ENCODE assay signal across 28 cellular contexts in genomic region chr4:83132065-83132464, GRCh38.
"Had no signal": no experiment of that assay in that cellular context is flagged by ENCODE, and none has a peak within 500 bp of the region (broad histone marks: within the 10 kb centered on the region; RNA-seq: fewer than 3 reads in every experiment).

No MANE protein-coding gene starts in this region.

- H3K4me1 ChIP-seq: esophagus muscularis mucosa, gastroesophageal sphincter, neural progenitor cell, parathyroid adenoma, right atrium auricular region, sigmoid colon, stomach, thyroid gland had no signal

- H3K4me3 ChIP-seq: esophagus muscularis mucosa, gastroesophageal sphincter, heart left ventricle, hepatocyte, lung, mucosa of descending colon, neural progenitor cell, right atrium auricular region, sigmoid colon, stomach, thyroid gland had no signal

- H3K27me3 Mint-ChIP-seq: dendritic cell treated with granulocyte-macrophage colony-stimulating factor and Interleukin-4, amounts not matched to agents 40 ng/mL and 50 ng/mL, for 4 days; progenitor cell of endocrine pancreas; type B pancreatic cell had no signal

- H3K9me3 ChIP-seq: esophagus muscularis mucosa, gastroesophageal sphincter, mucosa of descending colon, sigmoid colon, thyroid gland had no signal

- H2AFZ ChIP-seq: hepatocyte, neural progenitor cell, parathyroid adenoma had no signal

- ATAC-seq: foreskin keratinocyte; gastroesophageal sphincter; heart left ventricle; left lobe of liver; mucosa of descending colon; naive thymus-derived CD4-positive, alpha-beta T cell had no signal

- H3K4me2 ChIP-seq: hepatocyte, neural progenitor cell had no signal

- H3K27ac Mint-ChIP-seq: dendritic cell treated with granulocyte-macrophage colony-stimulating factor and Interleukin-4, amounts not matched to agents 40 ng/mL and 50 ng/mL, for 4 days; mesothelial cell of epicardium; nephron; neural progenitor cell; progenitor cell of endocrine pancreas; type B pancreatic cell had no signal

- H3K79me2 ChIP-seq: hepatocyte, parathyroid adenoma had no signal

- H3K4me3 Mint-ChIP-seq: dendritic cell treated with granulocyte-macrophage colony-stimulating factor and Interleukin-4, amounts not matched to agents 40 ng/mL and 50 ng/mL, for 4 days; mesothelial cell of epicardium; naive thymus-derived CD4-positive, alpha-beta T cell; nephron; neural progenitor cell; type B pancreatic cell had no signal

- H3K36me3 ChIP-seq: esophagus muscularis mucosa, gastroesophageal sphincter, heart left ventricle, neural progenitor cell, right atrium auricular region, sigmoid colon, stomach, thyroid gland had no signal

- H3K9ac ChIP-seq: neural progenitor cell, parathyroid adenoma had no signal

- H3K9me3 Mint-ChIP-seq: type B pancreatic cell had no signal

- H3K27me3 ChIP-seq: esophagus muscularis mucosa, foreskin keratinocyte, gastroesophageal sphincter, heart left ventricle, hepatocyte, neural progenitor cell, right atrium auricular region, sigmoid colon, stomach, thyroid gland had no signal

- H3K36me3 Mint-ChIP-seq: mesothelial cell of epicardium, type B pancreatic cell had no signal

- FAIRE-seq: colon, endothelial cell of umbilical vein, kidney had no signal

- DNase-seq: effector CD8-positive, alpha-beta T cell; foreskin keratinocyte; heart left ventricle; kidney; mesenchymal stem cell; mucosa of descending colon; naive thymus-derived CD4-positive, alpha-beta T cell; sigmoid colon; stimulated activated CD4-positive, alpha-beta T cell treated with anti-CD3 and anti-CD28 coated beads, Interleukin-15, amount 100 ng/mL, for 24 hours; stimulated activated CD4-positive, alpha-beta T cell treated with anti-CD3 and anti-CD28 coated beads, Interleukin-2, amount 100 ng/mL, for 48 hours; stimulated activated naive CD4-positive, alpha-beta T cell treated with Interleukin-2 at 50 U/mL for 16 hours; stomach; thyroid gland had no signal

- H3K4me1 Mint-ChIP-seq: mesothelial cell of epicardium, nephron, neural progenitor cell had no signal

- H3K27ac ChIP-seq: esophagus muscularis mucosa, foreskin keratinocyte, gastroesophageal sphincter, heart left ventricle, hepatocyte, neural progenitor cell, parathyroid adenoma, right atrium auricular region, sigmoid colon, stomach, thyroid gland had no signal
